11 cellular contexts compared by ENCODE assay signal in the genomic region with DNA sequence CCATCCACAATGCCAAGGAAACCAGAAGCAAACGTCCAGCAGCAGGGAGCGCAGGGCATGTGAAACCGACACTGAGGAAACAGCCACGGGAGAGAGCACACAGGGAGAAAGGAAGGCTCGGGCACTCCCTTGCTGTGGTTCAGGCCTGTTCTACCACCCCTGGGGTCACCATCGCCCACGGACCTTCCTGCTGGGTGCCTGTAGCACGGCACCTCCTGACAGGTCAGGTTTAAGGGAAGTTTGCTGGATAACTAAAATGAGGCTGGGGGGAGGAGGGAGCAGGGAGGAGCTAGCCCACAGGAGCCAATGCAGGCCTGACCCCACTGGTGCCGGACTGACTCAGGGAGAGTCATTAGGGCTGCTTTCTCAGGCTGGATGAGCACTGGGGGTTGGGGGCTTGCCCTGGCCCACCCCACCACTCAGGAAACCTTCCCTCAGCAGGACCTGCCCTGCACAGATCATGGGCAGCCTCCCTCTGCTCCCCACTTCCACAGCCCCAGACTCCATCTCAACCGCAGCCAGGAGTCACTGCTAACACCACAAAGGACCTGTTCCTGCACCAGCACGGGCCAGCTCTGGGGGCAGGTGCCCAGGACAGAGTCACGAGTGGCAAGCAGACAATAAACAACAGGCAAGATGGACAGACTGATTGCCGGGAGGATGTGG. TPM values are rescaled to one million over a fixed set of nuclear protein-coding genes. Genes with fewer than 3 reads are reported as not detected.
DNase-seq lines count a peak whose midpoint lies in the region; ATAC-seq and TF ChIP-seq lines count a peak whose summit lies in the region.
"Had no signal": no experiment of that assay in that cellular context is flagged by ENCODE, and none has a peak within 500 bp of the region (broad histone marks: within the 10 kb centered on the region; RNA-seq: fewer than 3 reads in every experiment).

No MANE protein-coding gene starts in this region.

- H3K27me3 ChIP-seq in gastroesophageal sphincter = no peaks in the 10 kb centered on the region
- H3K27me3 ChIP-seq: upper lobe of left lung had no signal

- H3K9me3 Mint-ChIP-seq in activated T-cell treated with anti-CD3 and anti-CD28 coated beads, Interleukin-2, amount 50 U/mL, for 72 hours = no peaks in the 10 kb centered on the region
- no peaks in the 10 kb centered on the region for H3K9me3 Mint-ChIP-seq in WTC11
- no peaks in the 10 kb centered on the region for H3K9me3 Mint-ChIP-seq in stimulated activated effector memory CD8-positive, alpha-beta T cell treated with anti-CD3 and anti-CD28 coated beads, Interleukin-12 subunit alpha, Interleukin-12 subunit beta, amount 100 ng/mL, for 72 hours

- H3K4me1 ChIP-seq in gastroesophageal sphincter = peaks cover 2 to 88% (median 70%) of the 10 kb centered on the region in 3 donors

- peak overlapping the region; percentile 64 for H3K27ac Mint-ChIP-seq in activated T-cell treated with anti-CD3 and anti-CD28 coated beads, Interleukin-2, amount 50 U/mL, for 72 hours
- peak overlapping the region; percentile 86 for H3K27ac Mint-ChIP-seq in WTC11
- peak overlapping the region; percentile 84 for H3K27ac Mint-ChIP-seq in stimulated activated effector memory CD8-positive, alpha-beta T cell treated with anti-CD3 and anti-CD28 coated beads, Interleukin-12 subunit alpha, Interleukin-12 subunit beta, amount 100 ng/mL, for 72 hours

- WGBS in gastroesophageal sphincter (ENCODE audit: low coverage in 1 of 2), 2 donors = 36 to 40% methylated on average over 3 to 5 of the region's 13 CpGs

- H3K27ac ChIP-seq in gastroesophageal sphincter = peak overlapping the region in 3 of 4 donors; percentile 95 to 97 (median 95)
- H3K27ac ChIP-seq: WERI-Rb-1 had no signal

- H3K4me3 Mint-ChIP-seq in activated T-cell treated with anti-CD3 and anti-CD28 coated beads, Interleukin-2, amount 50 U/mL, for 72 hours = peak overlapping the region; percentile 89 to 90
- H3K4me3 Mint-ChIP-seq in WTC11 = peak overlapping the region; percentile 79
- peak overlapping the region; percentile 74 for H3K4me3 Mint-ChIP-seq in stimulated activated effector memory CD8-positive, alpha-beta T cell treated with anti-CD3 and anti-CD28 coated beads, Interleukin-12 subunit alpha, Interleukin-12 subunit beta, amount 100 ng/mL, for 72 hours

- TF ChIP-seq CTCF in WTC11 (IDR thresholded peaks at IDR 0.05) (no peak), gastroesophageal sphincter (IDR thresholded peaks at IDR 0.05) (no peak)

- peaks cover 54% of the 10 kb centered on the region for H3K4me1 Mint-ChIP-seq in activated T-cell treated with anti-CD3 and anti-CD28 coated beads, Interleukin-2, amount 50 U/mL, for 72 hours (ENCODE audit: low read depth)
- peaks cover 27% of the 10 kb centered on the region for H3K4me1 Mint-ChIP-seq in WTC11
- peaks cover 46% of the 10 kb centered on the region for H3K4me1 Mint-ChIP-seq in stimulated activated effector memory CD8-positive, alpha-beta T cell treated with anti-CD3 and anti-CD28 coated beads, Interleukin-12 subunit alpha, Interleukin-12 subunit beta, amount 100 ng/mL, for 72 hours

- POLR2A ChIA-PET in WTC11 (lab: Charles Lee) = interaction anchor here (0.5 to 0.6 kb wide), 2 partner anchors 105 to 227 kb away, joined by 3 read pairs; no protein-coding TSS in a partner anchor

- TF ChIP-seq POLR2A in gastroesophageal sphincter (IDR thresholded peaks at IDR 0.05) = no peak

- DNase-seq in activated T-cell treated with anti-CD3 and anti-CD28 coated beads, Interleukin-2, amount 50 U/mL, for 72 hours = no peak
- no peak for DNase-seq in activated T-cell treated with anti-CD3 and anti-CD28 coated beads, Interleukin-2, amount 50 U/mL, for 1 hour
- no peak for DNase-seq in WTC11 (ENCODE audit: low spot score)
- no peak for DNase-seq in stimulated activated effector memory CD8-positive, alpha-beta T cell treated with anti-CD3 and anti-CD28 coated beads, Interleukin-12 subunit alpha, Interleukin-12 subunit beta, amount 100 ng/mL, for 72 hours (ENCODE audit: low spot score in 2 of 2)
- DNase-seq: NCI-H510A treated with DMSO at 0.1 percent for 48 hours, WERI-Rb-1 had no signal

- peak overlapping the region in 1 of 2 donors; percentile 99 for H3K4me3 ChIP-seq in gastroesophageal sphincter

- H3K36me3 ChIP-seq in gastroesophageal sphincter = peaks cover 0 to 6% of the 10 kb centered on the region in 2 donors
- H3K36me3 ChIP-seq: WERI-Rb-1 had no signal

- CTCF ChIA-PET in WTC11 (lab: Charles Lee) = interaction anchor here (1.5 to 3.3 kb wide), 3 partner anchors 20 to 111 kb away, joined by 3 to 14 read pairs (median 6); no protein-coding TSS in a partner anchor

- no peak for TF ChIP-seq EP300 in gastroesophageal sphincter (IDR thresholded peaks at IDR 0.05)

- no peaks in the 10 kb centered on the region for H3K36me3 Mint-ChIP-seq in activated T-cell treated with anti-CD3 and anti-CD28 coated beads, Interleukin-2, amount 50 U/mL, for 72 hours (ENCODE audit: insufficient read depth in 2 of 2)
- H3K36me3 Mint-ChIP-seq in WTC11 = no peaks in the 10 kb centered on the region; the same call in 1 of the 2 replicates
- H3K36me3 Mint-ChIP-seq in stimulated activated effector memory CD8-positive, alpha-beta T cell treated with anti-CD3 and anti-CD28 coated beads, Interleukin-12 subunit alpha, Interleukin-12 subunit beta, amount 100 ng/mL, for 72 hours = peaks cover 41% of the 10 kb centered on the region

- ATAC-seq in activated T-cell treated with anti-CD3 and anti-CD28 coated beads, Interleukin-2, amount 50 U/mL, for 72 hours (replicated peaks in 1 of 2) = no peak
- no peak for ATAC-seq in WTC11
- ATAC-seq in gastroesophageal sphincter = no peak
- no peak for ATAC-seq in stimulated activated effector memory CD8-positive, alpha-beta T cell treated with anti-CD3 and anti-CD28 coated beads, Interleukin-12 subunit alpha, Interleukin-12 subunit beta, amount 100 ng/mL, for 72 hours
- no peak for ATAC-seq in HG03196 (IDR thresholded peaks at IDR 0.05; ENCODE audit: unreplicated experiment)
- no peak for ATAC-seq in HG02938 (IDR thresholded peaks at IDR 0.05; ENCODE audit: unreplicated experiment)
- no peak for ATAC-seq in GM18519 (IDR thresholded peaks at IDR 0.05; ENCODE audit: low FRiP score, unreplicated experiment)

- no peaks in the 10 kb centered on the region for H3K27me3 Mint-ChIP-seq in activated T-cell treated with anti-CD3 and anti-CD28 coated beads, Interleukin-2, amount 50 U/mL, for 72 hours (ENCODE audit: low read depth)
- no peaks in the 10 kb centered on the region for H3K27me3 Mint-ChIP-seq in WTC11 (ENCODE audit: low read depth)

- no peaks in the 10 kb centered on the region for H3K9me3 ChIP-seq in gastroesophageal sphincter
- H3K9me3 ChIP-seq: upper lobe of left lung had no signal

TF ChIP-seq in WTC11, 78 proteins besides CTCF, POLR2A, EP300 and RAD21:
- TF ChIP-seq, protein P1, sequence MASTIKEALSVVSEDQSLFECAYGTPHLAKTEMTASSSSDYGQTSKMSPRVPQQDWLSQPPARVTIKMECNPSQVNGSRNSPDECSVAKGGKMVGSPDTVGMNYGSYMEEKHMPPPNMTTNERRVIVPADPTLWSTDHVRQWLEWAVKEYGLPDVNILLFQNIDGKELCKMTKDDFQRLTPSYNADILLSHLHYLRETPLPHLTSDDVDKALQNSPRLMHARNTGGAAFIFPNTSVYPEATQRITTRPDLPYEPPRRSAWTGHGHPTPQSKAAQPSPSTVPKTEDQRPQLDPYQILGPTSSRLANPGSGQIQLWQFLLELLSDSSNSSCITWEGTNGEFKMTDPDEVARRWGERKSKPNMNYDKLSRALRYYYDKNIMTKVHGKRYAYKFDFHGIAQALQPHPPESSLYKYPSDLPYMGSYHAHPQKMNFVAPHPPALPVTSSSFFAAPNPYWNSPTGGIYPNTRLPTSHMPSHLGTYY (CRISPR knock-in tag; IDR thresholded peaks at IDR 0.05) = no peak

RNA-seq across cellular contexts. Expression of a gene that starts 2.3 kb away (rescaled TPM):
- 10 to 100 TPM; 27.9 to 33.1 TPM for total RNA-seq in activated T-cell treated with anti-CD3 and anti-CD28 coated beads, Interleukin-2, amount 50 U/mL, for 72 hours
- total RNA-seq in WTC11 (2021) (46.8 to 51.2 TPM (median 48.0 TPM) in 3 replicates), gastroesophageal sphincter (10 to 100 TPM; 19.8 to 27.7 (median 22.6) TPM)

RNA-seq across cellular contexts. Expression of a gene that starts 15.8 kb away (rescaled TPM):
- total RNA-seq in activated T-cell treated with anti-CD3 and anti-CD28 coated beads, Interleukin-2, amount 50 U/mL, for 72 hours = 10 to 100 TPM; 20.0 to 20.6 TPM
- total RNA-seq in WTC11 (2021) (19.9 to 23.3 TPM (median 20.5 TPM) in 3 replicates), gastroesophageal sphincter (10 to 100 TPM in 2 of 4 donors, 1 to 10 TPM in 2; 9.0 to 13.8 (median 10.0) TPM)

RNA-seq across cellular contexts. Expression of a gene that starts 25.5 kb away (rescaled TPM):
- total RNA-seq in activated T-cell treated with anti-CD3 and anti-CD28 coated beads, Interleukin-2, amount 50 U/mL, for 72 hours = 10 to 100 TPM; 54.6 to 77.0 TPM
- 4.6 to 6.2 TPM (median 4.8 TPM) in 3 replicates for total RNA-seq in WTC11 (2021)
- 1 to 10 TPM in 2 of 4 donors, under 1 TPM in 2; 0.62 to 4.6 (median 1.9) TPM for total RNA-seq in gastroesophageal sphincter

RNA-seq across cellular contexts. Expression of a gene that starts 27.0 kb away (rescaled TPM):
- total RNA-seq in activated T-cell treated with anti-CD3 and anti-CD28 coated beads, Interleukin-2, amount 50 U/mL, for 72 hours = 10 to 100 TPM; 77.5 to 95.7 TPM
- total RNA-seq in WTC11 (2021) = 79.4 to 84.6 TPM (median 80.5 TPM) in 3 replicates
- 10 to 100 TPM; 53.7 to 73.0 (median 67.6) TPM for total RNA-seq in gastroesophageal sphincter

RNA-seq across cellular contexts. Expression of a gene that starts 59.0 kb away (rescaled TPM):
- 10 to 100 TPM; 37.6 to 40.5 TPM for total RNA-seq in activated T-cell treated with anti-CD3 and anti-CD28 coated beads, Interleukin-2, amount 50 U/mL, for 72 hours
- total RNA-seq in WTC11 (2021) = 28.5 to 31.5 TPM (median 29.6 TPM) in 3 replicates
- total RNA-seq in gastroesophageal sphincter = 10 to 100 TPM; 44.7 to 70.6 (median 47.6) TPM
